ENCODE assay signal across 10 cellular contexts in the genomic region with DNA sequence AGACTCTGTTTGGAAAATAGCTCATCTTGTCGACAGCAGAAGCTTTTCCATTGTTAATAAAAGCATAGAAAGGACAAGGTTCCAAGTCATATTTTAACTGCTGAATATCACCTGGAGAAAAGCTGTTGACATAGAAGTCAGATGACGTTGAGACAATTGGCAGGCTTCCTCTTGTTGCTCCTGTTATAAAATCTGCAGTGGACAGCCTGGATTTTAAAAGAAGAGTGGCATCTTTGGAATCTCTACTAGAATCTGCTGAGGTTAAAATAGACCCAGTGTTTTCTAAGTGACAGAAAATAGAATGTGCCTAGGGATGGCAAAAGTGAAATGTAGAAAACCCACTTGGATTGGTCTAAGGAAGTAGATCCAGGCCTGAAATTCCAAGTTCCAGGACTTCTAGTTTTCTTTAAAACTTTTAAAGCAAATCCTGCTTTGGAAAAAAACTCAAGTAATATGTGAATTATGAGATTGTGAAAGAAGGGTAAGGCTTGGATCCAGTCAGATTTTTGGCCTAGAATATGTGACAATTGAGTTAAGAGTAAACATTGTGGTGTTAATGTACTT. TPM values are rescaled to one million over a fixed set of nuclear protein-coding genes. Genes with fewer than 3 reads are reported as not detected.
A peak's percentile ranks its signal among the peaks of the same experiment; 100 is the strongest.
DNase-seq lines count a peak whose midpoint lies in the region; ATAC-seq and TF ChIP-seq lines count a peak whose summit lies in the region.
"Had no signal": no experiment of that assay in that cellular context is flagged by ENCODE, and none has a peak within 500 bp of the region (broad histone marks: within the 10 kb centered on the region; RNA-seq: fewer than 3 reads in every experiment).

No MANE protein-coding gene starts in this region.

- peak in 1 of 2 donors; percentile 24 for ATAC-seq in lower lobe of right lung
- peak; percentile 29 for ATAC-seq in upper lobe of right lung
- ATAC-seq: HCT116 had no signal

- H3K36me3 ChIP-seq in lower lobe of right lung = peaks cover 7% of the 10 kb centered on the region
- no peaks in the 10 kb centered on the region for H3K36me3 ChIP-seq in upper lobe of right lung
- no peaks in the 10 kb centered on the region for H3K36me3 ChIP-seq in ovary

- H3K4me1 ChIP-seq in lower lobe of right lung (peaks cover 56% of the 10 kb centered on the region), upper lobe of right lung (peaks cover 57% of the 10 kb centered on the region), ovary (ENCODE audit: insufficient read depth) (peaks cover 2% of the 10 kb centered on the region)

- TF ChIP-seq CTCF in choroid plexus epithelial cell (conservative IDR thresholded peaks at IDR 0.05; ENCODE audit: low read depth, low read length) (no peak), lower lobe of right lung (IDR thresholded peaks at IDR 0.05) (no peak), upper lobe of right lung (IDR thresholded peaks at IDR 0.05) (no peak), ovary (IDR thresholded peaks at IDR 0.05) (no peak)

- no peaks in the 10 kb centered on the region for H3K27me3 ChIP-seq in lower lobe of right lung (ENCODE audit: low read depth)
- H3K27me3 ChIP-seq in upper lobe of right lung = no peaks in the 10 kb centered on the region
- no peaks in the 10 kb centered on the region for H3K27me3 ChIP-seq in ovary

- no peak for TF ChIP-seq EP300 in ovary (IDR thresholded peaks at IDR 0.05)

- intact Hi-C loops in lower lobe of right lung (cut with DNase I) (no loop called here), upper lobe of right lung (cut with DNase I) (no loop called here), ovary (cut with DNase I) (no loop called here)

- H3K4me3 ChIP-seq in choroid plexus epithelial cell (ENCODE audit: low read depth, low read length) = no peak overlapping the region
- H3K4me3 ChIP-seq in lower lobe of right lung = no peak overlapping the region
- H3K4me3 ChIP-seq in upper lobe of right lung = no peak overlapping the region
- H3K4me3 ChIP-seq in ovary = no peak overlapping the region

- 8 to 11% (median 9%) methylated on average over 2 of the region's 2 CpGs for WGBS in ovary, 3 donors

- H3K9me3 ChIP-seq in lower lobe of right lung (no peaks in the 10 kb centered on the region), upper lobe of right lung (no peaks in the 10 kb centered on the region), ovary (no peaks in the 10 kb centered on the region)

- no peak for TF ChIP-seq POLR2A in ovary (IDR thresholded peaks at IDR 0.05)

- peak; percentile 1 for DNase-seq in NCI-H345 (lab: John Stamatoyannopoulos, UW)
- no peak for DNase-seq in NCI-H345 treated with DMSO at 0.1 percent for 48 hours (lab: John Stamatoyannopoulos, UW; ENCODE audit: unreplicated experiment)
- DNase-seq in choroid plexus epithelial cell (ENCODE audit: low read depth) = peak; percentile 80
- DNase-seq in lower lobe of right lung = no peak
- no peak for DNase-seq in upper lobe of right lung
- DNase-seq in ovary = no peak
- DNase-seq in GOT3 (lab: John Stamatoyannopoulos, UW) = no peak
- DNase-seq in activated naive CD4-positive, alpha-beta T cell treated with anti-CD3 and anti-CD28 coated beads, Interleukin-2, amount 50 U/mL, for 16 hours = no peak
- DNase-seq: KG1 had no signal

- H3K27ac ChIP-seq in lower lobe of right lung (peak overlapping the region; percentile 79), upper lobe of right lung (peak overlapping the region; percentile 75), ovary (no peak overlapping the region)

RNA-seq across cellular contexts. Expression of gene NEXN, which starts 53.6 kb away (rescaled TPM):
- 16.5 TPM for total RNA-seq in lower lobe of right lung
- 26.4 TPM for total RNA-seq in upper lobe of right lung
- total RNA-seq in ovary = 10 to 100 TPM in 3 of 7 donors, 1 to 10 TPM in 4; 2.4 to 21.5 (median 8.7) TPM
- polyA plus RNA-seq in ovary = 10 to 100 TPM; 13.3 to 66.2 TPM

RNA-seq across cellular contexts. Expression of gene MIGA1, which starts 55.4 kb away (rescaled TPM):
- 16.5 TPM for total RNA-seq in lower lobe of right lung
- 17.3 TPM for total RNA-seq in upper lobe of right lung
- total RNA-seq in ovary = 10 to 100 TPM; 11.3 to 24.0 (median 19.0) TPM
- polyA plus RNA-seq in ovary = 1 to 10 TPM; 6.5 to 8.7 TPM

Comparison
In these comparisons a context has a peak if more than half of its experiments do, and no peak if none do; other contexts are left out.
1. DNase-seq: peak in NCI-H345 (single experiment) and choroid plexus epithelial cell (single experiment); none in NCI-H345 treated with DMSO at 0.1 percent for 48 hours (single experiment), lower lobe of right lung (single experiment), upper lobe of right lung (single experiment), ovary (0 of 5), GOT3 (single experiment) and activated naive CD4-positive, alpha-beta T cell treated with anti-CD3 and anti-CD28 coated beads, Interleukin-2, amount 50 U/mL, for 16 hours (single experiment).
2. H3K27ac ChIP-seq: peak in lower lobe of right lung (single experiment) and upper lobe of right lung (single experiment); none in ovary (0 of 2).